Comparison of ENCODE assay signal across 21 cellular contexts in genomic region chr14:72826039-72826438, GRCh38.
"Had no signal": no experiment of that assay in that cellular context is flagged by ENCODE, and none has a peak within 500 bp of the region (broad histone marks: within the 10 kb centered on the region; RNA-seq: fewer than 3 reads in every experiment).

No MANE protein-coding gene starts in this region.

- DNase-seq: activated CD4-positive, alpha-beta T cell treated with anti-CD3 and anti-CD28 coated beads for 4 hours; activated CD4-positive, alpha-beta T cell treated with anti-CD3 and anti-CD28 coated beads, Interleukin-2, amount 50 U/mL, for 4 hours; activated naive CD4-positive, alpha-beta T cell; activated T-cell treated with anti-CD3 and anti-CD28 coated beads for 4 hours; activated T-cell treated with anti-CD3 and anti-CD28 coated beads, Interleukin-2, amount 50 U/mL, for 72 hours; anterior cingulate cortex; dermis blood vessel endothelial cell; effector CD4-positive, alpha-beta T cell; esophagus squamous epithelium; foreskin melanocyte; islet precursor cell; midbrain; naive thymus-derived CD4-positive, alpha-beta T cell; posterior cingulate gyrus; right lobe of liver; stimulated activated CD4-positive, alpha-beta T cell treated with anti-CD3 and anti-CD28 coated beads, Interleukin-2, amount 100 ng/mL, for 48 hours; stimulated activated naive CD4-positive, alpha-beta T cell treated with Interleukin-2 at 50 U/mL for 16 hours; T-helper 2 cell had no signal

- H3K4me1 ChIP-seq: esophagus squamous epithelium, tibial nerve had no signal

- H3K27me3 ChIP-seq: esophagus squamous epithelium, right lobe of liver, tibial nerve had no signal

- H3K36me3 ChIP-seq: esophagus squamous epithelium, right lobe of liver, tibial nerve had no signal

- H3K4me3 ChIP-seq: esophagus squamous epithelium, right lobe of liver, tibial nerve had no signal

- ATAC-seq: activated naive CD4-positive, alpha-beta T cell treated with anti-CD3 and anti-CD28 coated beads, Interleukin-2, amount 50 U/mL, for 72 hours; activated T-cell treated with anti-CD3 and anti-CD28 coated beads, Interleukin-2, amount 50 U/mL, for 72 hours; naive thymus-derived CD4-positive, alpha-beta T cell; right lobe of liver had no signal

- H3K27ac ChIP-seq: esophagus squamous epithelium, right lobe of liver, tibial nerve, VCaP had no signal

- H3K9me3 ChIP-seq: esophagus squamous epithelium, right lobe of liver, tibial nerve had no signal
